ENCODE assay signal across 19 cellular contexts in the genomic region with DNA sequence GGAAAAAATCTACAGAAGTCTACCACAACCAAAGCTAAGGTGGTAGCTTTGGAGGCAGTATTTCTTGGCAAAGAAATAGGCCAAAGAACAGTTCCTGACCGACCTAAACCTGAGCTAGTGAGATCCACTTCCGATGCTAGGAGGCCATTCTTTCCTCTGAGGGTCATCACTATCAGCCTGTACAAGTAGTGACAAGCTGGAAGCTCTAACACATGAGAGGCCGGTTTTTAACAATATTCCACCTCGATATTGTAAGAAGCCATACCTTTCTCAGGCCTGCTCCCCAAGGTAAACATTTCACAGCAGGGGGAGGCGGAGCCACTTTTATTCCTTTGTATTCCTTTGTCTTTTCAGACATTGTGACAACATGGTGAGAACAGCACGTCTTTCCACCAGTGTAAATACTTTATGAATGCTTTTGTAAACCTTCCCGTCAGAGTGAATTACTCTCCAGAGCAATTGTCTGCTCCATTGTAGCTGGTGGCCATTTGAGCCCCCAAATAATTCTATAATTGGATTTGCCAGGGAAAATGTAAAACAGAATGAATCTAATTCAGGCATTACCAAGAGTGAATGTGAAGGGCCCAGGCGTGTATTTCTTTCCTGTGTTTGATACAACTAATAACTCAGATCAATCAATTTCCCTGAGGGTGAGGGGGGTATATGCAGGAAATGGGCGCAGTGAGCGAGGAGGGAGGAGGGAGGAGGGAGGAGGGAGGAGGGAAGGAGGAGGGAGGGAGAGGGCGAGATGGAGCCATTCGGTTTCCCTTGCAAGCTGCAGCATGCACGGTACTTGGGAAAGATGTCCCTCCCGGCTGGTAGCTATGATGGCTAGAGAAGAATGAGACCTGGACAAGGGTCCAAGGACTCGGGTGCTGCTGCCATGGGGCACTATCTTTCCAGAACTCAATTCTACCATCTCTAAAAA.
DNase-seq lines count a peak whose midpoint lies in the region; ATAC-seq and TF ChIP-seq lines count a peak whose summit lies in the region.
"Had no signal": no experiment of that assay in that cellular context is flagged by ENCODE, and none has a peak within 500 bp of the region (broad histone marks: within the 10 kb centered on the region; RNA-seq: fewer than 3 reads in every experiment).

No MANE protein-coding gene starts in this region.

- peaks cover 39% of the 10 kb centered on the region for H3K4me1 ChIP-seq in stomach smooth muscle (ENCODE audit: control insufficient read depth, insufficient read depth, low read length)
- no peaks in the 10 kb centered on the region for H3K4me1 ChIP-seq in naive thymus-derived CD4-positive, alpha-beta T cell (ENCODE audit: control insufficient read depth in 2 of 2, insufficient read depth in 2 of 2, low read length in 2 of 2)
- H3K4me1 ChIP-seq: upper lobe of right lung had no signal

- H3K9me3 ChIP-seq in stomach smooth muscle (ENCODE audit: control insufficient read depth in 2 of 2, low read length in 2 of 2), result no peaks in the 10 kb centered on the region
- H3K9me3 ChIP-seq in naive thymus-derived CD4-positive, alpha-beta T cell (ENCODE audit: control insufficient read depth in 2 of 3, low read length in 3 of 3), result no peaks in the 10 kb centered on the region
- H3K9me3 ChIP-seq: upper lobe of right lung had no signal

- CTCF ChIA-PET in naive thymus-derived CD4-positive, alpha-beta T cell (lab: Charles Lee), result no interaction called here

- H3K9me3 Mint-ChIP-seq in naive thymus-derived CD4-positive, alpha-beta T cell, result no peaks in the 10 kb centered on the region
- H3K9me3 Mint-ChIP-seq: natural killer cell treated with Interleukin-12 subunit alpha and Interleukin-12 subunit beta and Interleukin-15 and Interleukin-18, amount 100 ng/mL, for 72 hours; stimulated activated effector memory CD8-positive, alpha-beta T cell treated with anti-CD3 and anti-CD28 coated beads, Interleukin-12 subunit alpha, Interleukin-12 subunit beta, amount 100 ng/mL, for 72 hours had no signal

- no peak overlapping the region for H3K9ac ChIP-seq in stomach smooth muscle (ENCODE audit: low read length in 2 of 2)

- POLR2A ChIA-PET in naive thymus-derived CD4-positive, alpha-beta T cell (lab: Charles Lee), result no interaction called here

- H3K27ac ChIP-seq in stomach smooth muscle (ENCODE audit: low read length), result peak overlapping the region; percentile 59
- H3K27ac ChIP-seq in naive thymus-derived CD4-positive, alpha-beta T cell (ENCODE audit: low read depth, low read length), result no peak overlapping the region
- H3K27ac ChIP-seq: 22Rv1, upper lobe of right lung had no signal

- no peaks in the 10 kb centered on the region for H3K27me3 Mint-ChIP-seq in naive thymus-derived CD4-positive, alpha-beta T cell
- H3K27me3 Mint-ChIP-seq: natural killer cell treated with Interleukin-12 subunit alpha and Interleukin-12 subunit beta and Interleukin-15 and Interleukin-18, amount 100 ng/mL, for 72 hours had no signal

- peaks cover 13 to 15% of the 10 kb centered on the region in 2 donors for H3K36me3 ChIP-seq in stomach smooth muscle (ENCODE audit: control insufficient read depth in 2 of 2, insufficient read depth in 2 of 2, low read length in 2 of 2)
- peaks cover 11 to 72% (median 14%) of the 10 kb centered on the region in 3 experiments for H3K36me3 ChIP-seq in naive thymus-derived CD4-positive, alpha-beta T cell (ENCODE audit: control insufficient read depth in 2 of 3, insufficient read depth in 3 of 3, low read length in 3 of 3)

- peak overlapping the region in 1 of 9 donors; percentile 28 for H3K27ac Mint-ChIP-seq in naive thymus-derived CD4-positive, alpha-beta T cell
- H3K27ac Mint-ChIP-seq: activated CD8-positive, alpha-beta T cell treated with anti-CD3 and anti-CD28 coated beads, Interleukin-2, amount 10 ng/mL, durations not matched to agents 7 days and 5 days; natural killer cell treated with Interleukin-12 subunit alpha and Interleukin-12 subunit beta and Interleukin-15 and Interleukin-18, amount 100 ng/mL, for 72 hours; stimulated activated effector memory CD8-positive, alpha-beta T cell treated with anti-CD3 and anti-CD28 coated beads, Interleukin-12 subunit alpha, Interleukin-12 subunit beta, amount 100 ng/mL, for 72 hours had no signal

- intact Hi-C loops in naive thymus-derived CD4-positive, alpha-beta T cell (cut with micrococcal nuclease), result no loop called here

- TF ChIP-seq CTCF in epithelial cell of esophagus (IDR thresholded peaks at IDR 0.05; ENCODE audit: insufficient read depth, low read depth, low read length, missing control alignments), result no peak

- H3K4me3 ChIP-seq in epithelial cell of esophagus (ENCODE audit: low read length) (no peak overlapping the region), stomach smooth muscle (ENCODE audit: low read length in 2 of 2) (no peak overlapping the region)
- H3K4me3 ChIP-seq in naive thymus-derived CD4-positive, alpha-beta T cell (ENCODE audit: low read length), result no peak overlapping the region
- H3K4me3 ChIP-seq: upper lobe of right lung had no signal

- DNase-seq in NCI-H82 (lab: John Stamatoyannopoulos, UW), result peak; percentile 34
- no peak for DNase-seq in NCI-H82 treated with DMSO at 0.1 percent for 48 hours (lab: John Stamatoyannopoulos, UW; ENCODE audit: unreplicated experiment)
- peak; percentile 12 for DNase-seq in NCI-H2227 treated with DMSO at 0.1 percent for 48 hours (lab: John Stamatoyannopoulos, UW)
- DNase-seq in epithelial cell of esophagus (ENCODE audit: low read depth), result peak; percentile 75
- no peak for DNase-seq in naive thymus-derived CD4-positive, alpha-beta T cell
- no peak for DNase-seq in activated CD4-positive, alpha-beta T cell treated with anti-CD3 and anti-CD28 coated beads for 1 hour
- DNase-seq: activated CD8-positive, alpha-beta T cell treated with anti-CD3 and anti-CD28 coated beads, Interleukin-2, amount 10 ng/mL, durations not matched to agents 7 days and 5 days; C1 segment of cervical spinal cord; cortex of kidney; DND-41; hypothalamus; NK-92 treated with Interleukin-12 subunit alpha and Interleukin-12 subunit beta, amount 100 ng/mL, for 24 hours; SHP77 treated with DMSO at 0.1 percent for 48 hours; upper lobe of right lung had no signal

- no peak overlapping the region for H3K4me3 Mint-ChIP-seq in naive thymus-derived CD4-positive, alpha-beta T cell
- H3K4me3 Mint-ChIP-seq: activated CD8-positive, alpha-beta T cell treated with anti-CD3 and anti-CD28 coated beads, Interleukin-2, amount 10 ng/mL, durations not matched to agents 7 days and 5 days; natural killer cell treated with Interleukin-12 subunit alpha and Interleukin-12 subunit beta and Interleukin-15 and Interleukin-18, amount 100 ng/mL, for 72 hours; stimulated activated effector memory CD8-positive, alpha-beta T cell treated with anti-CD3 and anti-CD28 coated beads, Interleukin-12 subunit alpha, Interleukin-12 subunit beta, amount 100 ng/mL, for 72 hours had no signal

- peaks cover 0 to 6% (median 0%) of the 10 kb centered on the region in 7 donors for H3K4me1 Mint-ChIP-seq in naive thymus-derived CD4-positive, alpha-beta T cell
- H3K4me1 Mint-ChIP-seq: stimulated activated effector memory CD8-positive, alpha-beta T cell treated with anti-CD3 and anti-CD28 coated beads, Interleukin-12 subunit alpha, Interleukin-12 subunit beta, amount 100 ng/mL, for 72 hours had no signal

- peaks cover 25 to 53% (median 37%) of the 10 kb centered on the region in 5 donors for H3K36me3 Mint-ChIP-seq in naive thymus-derived CD4-positive, alpha-beta T cell

- no peak for ATAC-seq in naive thymus-derived CD4-positive, alpha-beta T cell
- no peak for ATAC-seq in GM19023 (IDR thresholded peaks at IDR 0.05; ENCODE audit: unreplicated experiment)
- ATAC-seq: activated CD8-positive, alpha-beta T cell treated with anti-CD3 and anti-CD28 coated beads, Interleukin-2, amount 10 ng/mL, durations not matched to agents 7 days and 5 days; natural killer cell treated with Interleukin-12 subunit alpha and Interleukin-12 subunit beta and Interleukin-15 and Interleukin-18, amount 100 ng/mL, for 72 hours; stimulated activated effector memory CD8-positive, alpha-beta T cell treated with anti-CD3 and anti-CD28 coated beads, Interleukin-12 subunit alpha, Interleukin-12 subunit beta, amount 100 ng/mL, for 72 hours; upper lobe of right lung had no signal

- H3K27me3 ChIP-seq in stomach smooth muscle (ENCODE audit: control insufficient read depth in 1 of 2, insufficient read depth in 2 of 2, low read length in 2 of 2), result no peaks in the 10 kb centered on the region
- no peaks in the 10 kb centered on the region for H3K27me3 ChIP-seq in naive thymus-derived CD4-positive, alpha-beta T cell (ENCODE audit: control insufficient read depth in 2 of 2, insufficient read depth in 2 of 2, low read length in 2 of 2)
- H3K27me3 ChIP-seq: upper lobe of right lung had no signal

Comparison
In these comparisons a context has a peak if more than half of its experiments do, and no peak if none do; other contexts are left out.
1. DNase-seq: peak in NCI-H82 (single experiment), NCI-H2227 treated with DMSO at 0.1 percent for 48 hours (single experiment) and epithelial cell of esophagus (single experiment); none in NCI-H82 treated with DMSO at 0.1 percent for 48 hours (single experiment), naive thymus-derived CD4-positive, alpha-beta T cell (0 of 9) and activated CD4-positive, alpha-beta T cell treated with anti-CD3 and anti-CD28 coated beads for 1 hour (single experiment).